Comparison of ENCODE assay signal across 9 cellular contexts in the genomic region with DNA sequence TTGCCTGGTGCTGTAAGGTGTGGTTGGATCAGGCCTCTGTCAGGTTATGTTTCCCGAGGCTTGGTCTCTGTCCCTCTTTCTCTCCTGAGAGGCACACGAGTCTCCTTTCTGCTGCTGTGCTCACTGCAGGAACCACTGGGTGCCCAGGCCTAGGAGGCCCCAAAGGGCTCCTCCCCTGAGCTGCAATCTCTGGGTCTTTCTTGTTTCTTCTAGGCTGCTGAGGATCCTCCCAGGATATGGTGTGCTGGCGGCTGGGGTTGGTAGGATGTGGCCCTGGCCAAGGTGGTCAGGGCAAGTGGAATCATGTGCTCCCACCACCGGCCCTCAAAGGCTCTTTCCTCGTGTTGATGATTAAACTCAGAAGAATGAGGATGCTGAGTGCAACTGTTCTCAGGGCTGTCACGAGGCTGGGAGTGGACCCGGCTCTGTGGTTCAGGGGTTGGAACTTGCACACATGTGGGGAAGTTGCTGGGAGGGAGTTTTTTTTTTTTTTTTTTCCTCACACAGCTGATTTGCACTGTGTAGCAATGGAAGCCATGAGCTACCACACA.
A peak's percentile ranks its signal among the peaks of the same experiment; 100 is the strongest.
DNase-seq lines count a peak whose midpoint lies in the region; ATAC-seq and TF ChIP-seq lines count a peak whose summit lies in the region.
"Had no signal": no experiment of that assay in that cellular context is flagged by ENCODE, and none has a peak within 500 bp of the region (broad histone marks: within the 10 kb centered on the region; RNA-seq: fewer than 3 reads in every experiment).

No MANE protein-coding gene starts in this region.

- no peaks in the 10 kb centered on the region for H3K9me3 Mint-ChIP-seq in stimulated activated effector memory CD8-positive, alpha-beta T cell treated with anti-CD3 and anti-CD28 coated beads, Interleukin-12 subunit alpha, Interleukin-12 subunit beta, amount 100 ng/mL, for 72 hours
- H3K9me3 Mint-ChIP-seq: T-cell had no signal

- peak; percentile 57 for ATAC-seq in GM18508 (IDR thresholded peaks at IDR 0.05; ENCODE audit: insufficient read depth, unreplicated experiment)
- ATAC-seq in stimulated activated effector memory CD8-positive, alpha-beta T cell treated with anti-CD3 and anti-CD28 coated beads, Interleukin-12 subunit alpha, Interleukin-12 subunit beta, amount 100 ng/mL, for 72 hours, result peak; percentile 47
- ATAC-seq: T-cell had no signal

- peaks cover 7% of the 10 kb centered on the region for H3K36me3 Mint-ChIP-seq in stimulated activated effector memory CD8-positive, alpha-beta T cell treated with anti-CD3 and anti-CD28 coated beads, Interleukin-12 subunit alpha, Interleukin-12 subunit beta, amount 100 ng/mL, for 72 hours
- H3K36me3 Mint-ChIP-seq: T-cell had no signal

- peaks cover 13% of the 10 kb centered on the region for H3K4me1 Mint-ChIP-seq in stimulated activated effector memory CD8-positive, alpha-beta T cell treated with anti-CD3 and anti-CD28 coated beads, Interleukin-12 subunit alpha, Interleukin-12 subunit beta, amount 100 ng/mL, for 72 hours
- H3K4me1 Mint-ChIP-seq: T-cell had no signal

- no peaks in the 10 kb centered on the region for H3K27me3 ChIP-seq in HL-60 (ENCODE audit: insufficient read depth, poor library complexity, severe bottlenecking)

- no peak overlapping the region for H3K4me3 Mint-ChIP-seq in stimulated activated effector memory CD8-positive, alpha-beta T cell treated with anti-CD3 and anti-CD28 coated beads, Interleukin-12 subunit alpha, Interleukin-12 subunit beta, amount 100 ng/mL, for 72 hours
- H3K4me3 Mint-ChIP-seq: T-cell had no signal

- peak overlapping the region; percentile 55 for H3K27ac ChIP-seq in HL-60 (replicated peaks)

- H3K4me3 ChIP-seq in HL-60 (replicated peaks; ENCODE audit: insufficient read depth, low read length), result no peak overlapping the region

- no peak overlapping the region for H3K27ac Mint-ChIP-seq in stimulated activated effector memory CD8-positive, alpha-beta T cell treated with anti-CD3 and anti-CD28 coated beads, Interleukin-12 subunit alpha, Interleukin-12 subunit beta, amount 100 ng/mL, for 72 hours
- H3K27ac Mint-ChIP-seq: T-cell had no signal

- TF ChIP-seq CTCF in HL-60 (IDR thresholded peaks at IDR 0.05; ENCODE audit: insufficient read depth, low read length), result no peak

- DNase-seq in HL-60 (ENCODE audit: low read depth in 1 of 2, low spot score in 1 of 2), result peak; percentile 78 to 92
- DNase-seq in amniotic epithelial cell (ENCODE audit: low read depth), result peak; percentile 100
- peak; percentile 99 for DNase-seq in hepatic stellate cell (ENCODE audit: low spot score)
- no peak for DNase-seq in stimulated activated effector memory CD8-positive, alpha-beta T cell treated with anti-CD3 and anti-CD28 coated beads, Interleukin-12 subunit alpha, Interleukin-12 subunit beta, amount 100 ng/mL, for 72 hours (ENCODE audit: low spot score in 2 of 2)
- DNase-seq in NCI-H146 treated with DMSO at 0.1 percent for 48 hours (lab: John Stamatoyannopoulos, UW; ENCODE audit: unreplicated experiment), result no peak
- no peak for DNase-seq in NCI-H1694 (lab: John Stamatoyannopoulos, UW)
- no peak for DNase-seq in activated CD8-positive, alpha-beta memory T cell treated with anti-CD3 and anti-CD28 coated beads, Interleukin-2, amount 50 U/mL, for 48 hours

Comparison
In these comparisons a context has a peak if more than half of its experiments do, and no peak if none do; other contexts are left out.
1. DNase-seq: peak in HL-60 (2 of 2), amniotic epithelial cell (single experiment) and hepatic stellate cell (single experiment); none in stimulated activated effector memory CD8-positive, alpha-beta T cell treated with anti-CD3 and anti-CD28 coated beads, Interleukin-12 subunit alpha, Interleukin-12 subunit beta, amount 100 ng/mL, for 72 hours (0 of 2), NCI-H146 treated with DMSO at 0.1 percent for 48 hours (single experiment), NCI-H1694 (single experiment) and activated CD8-positive, alpha-beta memory T cell treated with anti-CD3 and anti-CD28 coated beads, Interleukin-2, amount 50 U/mL, for 48 hours (single experiment).